ENCODE assay signal across 24 cellular contexts in genomic region chr21:45161039-45161945, GRCh38.
DNase-seq lines count a peak whose midpoint lies in the region; ATAC-seq, FAIRE-seq and TF ChIP-seq lines count a peak whose summit lies in the region.
"Had no signal": no experiment of that assay in that cellular context is flagged by ENCODE, and none has a peak within 500 bp of the region (broad histone marks: within the 10 kb centered on the region; RNA-seq: fewer than 3 reads in every experiment).

No MANE protein-coding gene starts in this region.

- H4K5ac ChIP-seq in H1 (ENCODE audit: insufficient read length, low read depth, low read length) = no peak overlapping the region

- H3K23ac ChIP-seq in H1 (ENCODE audit: insufficient read length) = no peak overlapping the region

- H3K9ac ChIP-seq in H1 (replicated peaks in 1 of 4; ENCODE audit: extremely low read depth in 1 of 4, low read depth in 3 of 4, low read length in 3 of 4) = no peak overlapping the region
- H3K9ac ChIP-seq: parathyroid adenoma had no signal

- no peak overlapping the region for H3K4ac ChIP-seq in H1 (replicated peaks; ENCODE audit: insufficient read length, low read depth, low read length)

- peak overlapping the region; percentile 77 to 85 (median 85) for H3K27ac Mint-ChIP-seq in nephron
- H3K27ac Mint-ChIP-seq: effector memory CD8-positive, alpha-beta T cell; memory B cell; stimulated activated memory B cell treated with anti-CD40 and anti-IgM and Interleukin-4, amounts not matched to agents 10 μg/mL and 1 μg/mL and 100 μg/mL, for 72 hours had no signal

- H3K27ac ChIP-seq in left ventricle myocardium inferior (replicated peaks) = no peak overlapping the region
- H3K27ac ChIP-seq in H1 (ENCODE audit: low read depth, low read length) = 0 out of 2 replicates have a peak overlapping the region, but pooled peaks have one; percentile 15
- H3K27ac ChIP-seq: HL-60, parathyroid adenoma, skin epidermis, vagina had no signal

- H3K4me1 Mint-ChIP-seq in nephron = peaks cover 83% of the 10 kb centered on the region

- 84% methylated on average over 18 of the region's 18 CpGs; no CpG with 5 or more reads in 1 of the 2 experiments for WGBS in H1 (ENCODE audit: extremely low coverage in 1 of 2, insufficient coverage in 1 of 2, insufficient read length in 1 of 2, insufficient replicate concordance in 2 of 2, low coverage in 1 of 2, low lambda C conversion rate in 2 of 2, missing lambda C conversion rate in 1 of 2), 2 experiments

- no peak overlapping the region for H2BK5ac ChIP-seq in H1 (ENCODE audit: low read depth, low read length)

- no peak overlapping the region for H2BK120ac ChIP-seq in H1 (replicated peaks; ENCODE audit: low read depth, low read length)

- intact Hi-C loops in cardiac septum (cut with DNase I) = no loop called here
- intact Hi-C loops in left ventricle myocardium inferior (cut with micrococcal nuclease) = no loop called here

- no peak overlapping the region for H2AK5ac ChIP-seq in H1 (ENCODE audit: low read depth, low read length)

- no peak overlapping the region for H4K91ac ChIP-seq in H1 (replicated peaks; ENCODE audit: insufficient read length, low read length)

- no peak for TF ChIP-seq POLR2A in H1 (IDR thresholded peaks at IDR 0.05; ENCODE audit: control extremely low read depth in 1 of 2, low read depth in 2 of 2, low read length in 2 of 2)

- H3K79me1 ChIP-seq in H1 (ENCODE audit: low read depth, low read length) = no peaks in the 10 kb centered on the region

- no peaks in the 10 kb centered on the region for H3K9me3 Mint-ChIP-seq in nephron
- H3K9me3 Mint-ChIP-seq: effector memory CD8-positive, alpha-beta T cell; naive thymus-derived CD8-positive, alpha-beta T cell had no signal

- H3K36me3 ChIP-seq in left ventricle myocardium inferior (no peaks in the 10 kb centered on the region), H1 (ENCODE audit: control insufficient read depth in 2 of 4, insufficient read depth in 4 of 4, low read length in 3 of 4) (no peaks in the 10 kb centered on the region)
- H3K36me3 ChIP-seq: vagina had no signal

- FAIRE-seq in H1 (lab: Jason Lieb, UNC) = no peak

- H3K4me3 Mint-ChIP-seq in nephron = peak overlapping the region in 2 of 3 experiments; percentile 46 to 57
- H3K4me3 Mint-ChIP-seq: CD14-positive monocyte; effector memory CD8-positive, alpha-beta T cell; memory B cell; naive thymus-derived CD8-positive, alpha-beta T cell; stimulated activated memory B cell treated with anti-CD40 and anti-IgM and Interleukin-4, amounts not matched to agents 10 μg/mL and 1 μg/mL and 100 μg/mL, for 72 hours had no signal

- TF ChIP-seq EP300 in H1 (IDR thresholded peaks at IDR 0.05; ENCODE audit: borderline replicate concordance in 1 of 2, low read depth in 2 of 2, low read length in 2 of 2) = no peak

- H3K4me2 ChIP-seq in H1 (ENCODE audit: insufficient read depth in 1 of 2, low read depth in 2 of 2, low read length in 2 of 2) = no peak overlapping the region

- no peak overlapping the region for H2BK20ac ChIP-seq in H1 (ENCODE audit: low read length)

- H3K27me3 Mint-ChIP-seq in nephron (ENCODE audit: low read depth) = peaks cover 4% of the 10 kb centered on the region
- H3K27me3 Mint-ChIP-seq: effector memory CD8-positive, alpha-beta T cell; memory B cell; naive thymus-derived CD8-positive, alpha-beta T cell; stimulated activated memory B cell treated with anti-CD40 and anti-IgM and Interleukin-4, amounts not matched to agents 10 μg/mL and 1 μg/mL and 100 μg/mL, for 72 hours had no signal

- no peak overlapping the region for H3K4me3 ChIP-seq in left ventricle myocardium inferior
- H3K4me3 ChIP-seq in H1 (ENCODE audit: extremely low read depth in 1 of 4, insufficient read depth in 2 of 4, low read depth in 3 of 4, low read length in 4 of 4) = no peak overlapping the region
- H3K4me3 ChIP-seq: skin epidermis, vagina had no signal

- POLR2A ChIA-PET in H1 (lab: Charles Lee; ENCODE audit: partially characterized antibody) = no interaction called here

- H3K36me3 Mint-ChIP-seq in nephron (ENCODE audit: low read depth) = no peaks in the 10 kb centered on the region

- H3K27me3 ChIP-seq in left ventricle myocardium inferior (ENCODE audit: low read depth) = no peaks in the 10 kb centered on the region
- no peaks in the 10 kb centered on the region for H3K27me3 ChIP-seq in H1 (replicated peaks in 1 of 4; ENCODE audit: control insufficient read depth in 3 of 4, extremely low read depth in 1 of 4, insufficient read depth in 3 of 4, low read length in 3 of 4)
- H3K27me3 ChIP-seq: vagina had no signal

- peaks cover 0 to 2% of the 10 kb centered on the region in 2 experiments for H4K20me1 ChIP-seq in H1 (replicated peaks in 1 of 2; ENCODE audit: control insufficient read depth in 1 of 2, insufficient read depth in 2 of 2, low read length in 2 of 2)

- TF ChIP-seq CTCF in left ventricle myocardium inferior (IDR thresholded peaks at IDR 0.05; ENCODE audit: borderline replicate concordance) = no peak
- TF ChIP-seq CTCF in H1 (IDR thresholded peaks at IDR 0.05; ENCODE audit: control extremely low read depth in 1 of 3, insufficient read depth in 1 of 3, low read depth in 1 of 3, low read length in 3 of 3) = no peak
- TF ChIP-seq CTCF in nephron (IDR thresholded peaks at IDR 0.05; ENCODE audit: unreplicated experiment in 3 of 3) = no peak

- no peak overlapping the region for H3K18ac ChIP-seq in H1 (ENCODE audit: extremely low read depth, low read length)

- peak; percentile 67 for DNase-seq in cardiac septum (ENCODE audit: low spot score)
- no peak for DNase-seq in left ventricle myocardium inferior
- DNase-seq in H1 (ENCODE audit: low read depth in 1 of 2, low spot score in 2 of 2) = no peak
- DNase-seq in central memory CD4-positive, alpha-beta T cell = no peak
- DNase-seq in medulla oblongata (ENCODE audit: extremely low spot score) = no peak
- DNase-seq: activated CD4-positive, alpha-beta T cell treated with anti-CD3 and anti-CD28 coated beads for 4 hours; effector memory CD8-positive, alpha-beta T cell; EL; naive thymus-derived CD8-positive, alpha-beta T cell; NCI-H1105; NCI-H2081 treated with DMSO at 0.1 percent for 48 hours; NCI-H510A; Right ventricle myocardium superior; stimulated activated CD4-positive, alpha-beta T cell treated with anti-CD3 and anti-CD28 coated beads, Interleukin-2, amount 100 ng/mL, for 24 hours; SW 1271 had no signal

- no peak overlapping the region for H2BK12ac ChIP-seq in H1 (ENCODE audit: low read depth, low read length)

- H3K4me1 ChIP-seq in left ventricle myocardium inferior (peaks cover 15% of the 10 kb centered on the region), H1 (replicated peaks in 1 of 4; ENCODE audit: control insufficient read depth in 3 of 4, insufficient read depth in 4 of 4, low read length in 3 of 4) (peaks cover 0 to 6% (median 0%) of the 10 kb centered on the region in 4 experiments; a peak in 3 of 7 replicates)
- H3K4me1 ChIP-seq: parathyroid adenoma had no signal

- TF ChIP-seq RAD21 in H1 (IDR thresholded peaks at IDR 0.05 in 1 of 2, conservative IDR thresholded peaks at IDR 0.05 in 1 of 2; ENCODE audit: low read depth in 2 of 2, low read length in 2 of 2) = no peak

- no peak for ATAC-seq in HG03442 (IDR thresholded peaks at IDR 0.05; ENCODE audit: unreplicated experiment)
- ATAC-seq: effector memory CD8-positive, alpha-beta T cell; naive thymus-derived CD8-positive, alpha-beta T cell; stimulated activated memory B cell treated with anti-CD40 and anti-IgM and Interleukin-4, amounts not matched to agents 10 μg/mL and 1 μg/mL and 100 μg/mL, for 72 hours had no signal

- H3K23me2 ChIP-seq in H1 (ENCODE audit: low read depth, low read length) = peaks cover under 1% of the 10 kb centered on the region; the same call in 1 of the 2 replicates

- H3K56ac ChIP-seq in H1 (replicated peaks; ENCODE audit: insufficient read length, low read depth, low read length) = no peak overlapping the region

- no peak overlapping the region for H2BK15ac ChIP-seq in H1 (ENCODE audit: low read length)

- peak overlapping the region; percentile 82 for H4K8ac ChIP-seq in H1 (ENCODE audit: extremely low read depth, insufficient read depth, low read length)

- H3K79me2 ChIP-seq in H1 (ENCODE audit: control insufficient read depth in 1 of 2, insufficient read depth in 2 of 2, low read length in 2 of 2) = no peaks in the 10 kb centered on the region
- H3K79me2 ChIP-seq: parathyroid adenoma had no signal

- CTCF ChIA-PET in H1 (lab: Charles Lee; ENCODE audit: partially characterized antibody) = interaction anchor here (0.7 to 11.5 kb wide), 6 partner anchors 10 to 33 kb away, joined by 3 to 107 read pairs (median 6); no protein-coding TSS in a partner anchor

- no peaks in the 10 kb centered on the region for H3K9me3 ChIP-seq in left ventricle myocardium inferior (replicated peaks)
- H3K9me3 ChIP-seq in H1 (ENCODE audit: insufficient read depth in 2 of 2, low read depth in 1 of 2, low read length in 1 of 2) = no peaks in the 10 kb centered on the region
- H3K9me3 ChIP-seq: vagina had no signal

- no peak overlapping the region for H3K14ac ChIP-seq in H1 (ENCODE audit: insufficient read length)

- no peak overlapping the region for H2AFZ ChIP-seq in H1 (ENCODE audit: low read length)
- H2AFZ ChIP-seq: parathyroid adenoma had no signal

TF ChIP-seq in H1, 55 proteins besides CTCF, POLR2A, EP300 and RAD21:
- TF ChIP-seq NANOG (IDR thresholded peaks at IDR 0.05; ENCODE audit: insufficient read depth, low read depth, low read length, poor library complexity, severe bottlenecking) (no peak), SRF (IDR thresholded peaks at IDR 0.05; ENCODE audit: low read depth, low read length) (no peak), GABPA (IDR thresholded peaks at IDR 0.05; ENCODE audit: borderline replicate concordance, insufficient read depth, low read length) (no peak), CEBPB (IDR thresholded peaks at IDR 0.05; ENCODE audit: low read depth, low read length) (no peak), KDM1A (IDR thresholded peaks at IDR 0.05; ENCODE audit: borderline replicate concordance, low read length) (no peak), CTBP2 (IDR thresholded peaks at IDR 0.05; ENCODE audit: borderline replicate concordance, insufficient read depth, insufficient read length, low read length) (no peak), EZH2 (IDR thresholded peaks at IDR 0.05; ENCODE audit: low read depth, low read length, severe bottlenecking) (no peak), FOSL1 (IDR thresholded peaks at IDR 0.05; ENCODE audit: insufficient read depth, low read depth, low read length) (no peak), BRCA1 (IDR thresholded peaks at IDR 0.05; ENCODE audit: low read depth, low read length) (no peak), ASH2L (IDR thresholded peaks at IDR 0.05; ENCODE audit: low read length) (no peak), SUZ12 (IDR thresholded peaks at IDR 0.05; ENCODE audit: low read length) (no peak)
